Comparison of ENCODE assay signal across 16 cellular contexts in genomic region chr12:131340616-131341210, GRCh38.
"Had no signal": no experiment of that assay in that cellular context is flagged by ENCODE, and none has a peak within 500 bp of the region (broad histone marks: within the 10 kb centered on the region; RNA-seq: fewer than 3 reads in every experiment).

No MANE protein-coding gene starts in this region.

- H3K4me1 ChIP-seq: foreskin keratinocyte, right lobe of liver, upper lobe of right lung had no signal

- DNase-seq: central memory CD4-positive, alpha-beta T cell; effector memory CD8-positive, alpha-beta T cell; foreskin keratinocyte; kidney glomerular epithelial cell; mammary epithelial cell; mucosa of descending colon; naive thymus-derived CD8-positive, alpha-beta T cell; nucleus accumbens; ovary; right lobe of liver; stimulated activated CD4-positive, alpha-beta T cell treated with anti-CD3 and anti-CD28 coated beads, Interleukin-1b, Interleukin-23, amount 100 ng/mL, for 48 hours; stimulated activated CD4-positive, alpha-beta T cell treated with anti-CD3 and anti-CD28 coated beads, Interleukin-4, amount 100 ng/mL, for 24 hours; upper lobe of right lung had no signal

- H3K36me3 ChIP-seq: ovary, right lobe of liver, tibial nerve, upper lobe of right lung had no signal

- H3K27me3 ChIP-seq: foreskin keratinocyte, hepatocyte, ovary, right lobe of liver, tibial nerve, upper lobe of right lung had no signal

- H3K9me3 ChIP-seq: mucosa of descending colon, ovary, right lobe of liver, tibial nerve, upper lobe of right lung had no signal

- H3K4me3 ChIP-seq: hepatocyte, mucosa of descending colon, ovary, right lobe of liver, tibial nerve, upper lobe of right lung had no signal

- H3K27ac ChIP-seq: foreskin keratinocyte, hepatocyte, ovary, right lobe of liver, tibial nerve, upper lobe of right lung had no signal

- ATAC-seq: effector memory CD8-positive, alpha-beta T cell; foreskin keratinocyte; mucosa of descending colon; naive thymus-derived CD8-positive, alpha-beta T cell; stimulated activated memory B cell treated with anti-CD40 and anti-IgM and Interleukin-4, amounts not matched to agents 10 μg/mL and 1 μg/mL and 100 μg/mL, for 72 hours had no signal
